10 cellular contexts compared by ENCODE assay signal in genomic region chr12:6363010-6363329, GRCh38. TPM values are rescaled to one million over a fixed set of nuclear protein-coding genes. Genes with fewer than 3 reads are reported as not detected.
DNase-seq lines count a peak whose midpoint lies in the region; ATAC-seq and TF ChIP-seq lines count a peak whose summit lies in the region.
"Had no signal": no experiment of that assay in that cellular context is flagged by ENCODE, and none has a peak within 500 bp of the region (broad histone marks: within the 10 kb centered on the region; RNA-seq: fewer than 3 reads in every experiment).

No MANE protein-coding gene starts in this region.

- no peaks in the 10 kb centered on the region for H3K9me3 ChIP-seq in mesenchymal stem cell (ENCODE audit: control insufficient read depth, low read length)
- no peaks in the 10 kb centered on the region for H3K9me3 ChIP-seq in tibial nerve
- no peaks in the 10 kb centered on the region for H3K9me3 ChIP-seq in WERI-Rb-1 (ENCODE audit: severe bottlenecking)

- peaks cover 20% of the 10 kb centered on the region for H3K4me1 ChIP-seq in mesenchymal stem cell (ENCODE audit: control insufficient read depth, insufficient read depth, low read depth, low read length)
- H3K4me1 ChIP-seq in tibial nerve: peaks cover 0 to 40% (median 8%) of the 10 kb centered on the region in 4 donors

- 8 to 15% (median 13%) methylated on average over 4 of the region's 4 CpGs for WGBS in adipose tissue, 3 donors
- 25% methylated on average over 4 of the region's 4 CpGs for WGBS in mesenchymal stem cell
- WGBS in tibial nerve, 2 donors: 11 to 12% methylated on average over 4 of the region's 4 CpGs

- no peak overlapping the region for H2AFZ ChIP-seq in mesenchymal stem cell (ENCODE audit: low read depth, low read length)

- no peak for TF ChIP-seq EP300 in tibial nerve (IDR thresholded peaks at IDR 0.05)

- H3K4me3 Mint-ChIP-seq in activated naive CD8-positive, alpha-beta T cell: peak overlapping the region; percentile 85
- H3K4me3 Mint-ChIP-seq in activated naive CD8-positive, alpha-beta T cell treated with anti-CD3 and anti-CD28 coated beads, Interleukin-2, amount 50 U/mL, for 24 hours: no peak overlapping the region

- no peak overlapping the region for H2BK12ac ChIP-seq in mesenchymal stem cell (ENCODE audit: low read length in 2 of 2)

- no peak overlapping the region for H3K27ac Mint-ChIP-seq in activated naive CD8-positive, alpha-beta T cell
- no peak overlapping the region for H3K27ac Mint-ChIP-seq in activated naive CD8-positive, alpha-beta T cell treated with anti-CD3 and anti-CD28 coated beads, Interleukin-2, amount 50 U/mL, for 24 hours
- H3K27ac Mint-ChIP-seq: T-helper 2 cell treated with Interferon-gamma antibody and Interleukin-4, amounts not matched to agents 5 μg/mL and 100 μg/mL, for 36 hours had no signal

- no peak for TF ChIP-seq POLR2A in tibial nerve (IDR thresholded peaks at IDR 0.05)

- no peak overlapping the region for H3K18ac ChIP-seq in mesenchymal stem cell (ENCODE audit: low read depth in 1 of 2, low read length in 2 of 2)

- no peaks in the 10 kb centered on the region for H3K79me1 ChIP-seq in mesenchymal stem cell (replicated peaks; ENCODE audit: low read length, poor library complexity, severe bottlenecking)

- H2BK15ac ChIP-seq in mesenchymal stem cell (ENCODE audit: low read depth, poor library complexity, severe bottlenecking): no peak overlapping the region

- peaks cover 30% of the 10 kb centered on the region for H3K4me1 Mint-ChIP-seq in activated naive CD8-positive, alpha-beta T cell (ENCODE audit: low read depth)
- H3K4me1 Mint-ChIP-seq in activated naive CD8-positive, alpha-beta T cell treated with anti-CD3 and anti-CD28 coated beads, Interleukin-2, amount 50 U/mL, for 24 hours: peaks cover 34% of the 10 kb centered on the region

- peak overlapping the region; percentile 77 for H3K9ac ChIP-seq in mesenchymal stem cell (ENCODE audit: low read length)

- H3K27me3 ChIP-seq in mesenchymal stem cell (ENCODE audit: control insufficient read depth in 1 of 2, insufficient read depth in 1 of 2, low read length in 2 of 2): no peaks in the 10 kb centered on the region
- no peaks in the 10 kb centered on the region for H3K27me3 ChIP-seq in tibial nerve
- no peaks in the 10 kb centered on the region for H3K27me3 ChIP-seq in WERI-Rb-1 (ENCODE audit: insufficient read depth, low read depth, severe bottlenecking)

- H3K36me3 ChIP-seq in mesenchymal stem cell (ENCODE audit: control insufficient read depth in 1 of 2, insufficient read depth in 2 of 2, low read depth in 1 of 2, low read length in 2 of 2) (no peaks in the 10 kb centered on the region), tibial nerve (no peaks in the 10 kb centered on the region), WERI-Rb-1 (no peaks in the 10 kb centered on the region)

- DNase-seq in activated naive CD8-positive, alpha-beta T cell treated with anti-CD3 and anti-CD28 coated beads, Interleukin-2, amount 50 U/mL, for 24 hours: no peak
- DNase-seq in mesenchymal stem cell: no peak
- DNase-seq in tibial nerve (ENCODE audit: low spot score in 2 of 2): no peak
- DNase-seq in WERI-Rb-1: no peak
- no peak for DNase-seq in GM19240 (ENCODE audit: insufficient read length, low spot score)
- DNase-seq in activated CD4-positive, CD25-positive, alpha-beta regulatory T cell (lab: John Stamatoyannopoulos, UW): no peak
- DNase-seq: NCI-H1105 had no signal

- H2BK5ac ChIP-seq in mesenchymal stem cell (ENCODE audit: low read depth, low read length, poor library complexity, severe bottlenecking): no peak overlapping the region

- TF ChIP-seq CTCF in tibial nerve (IDR thresholded peaks at IDR 0.05) (no peak), WERI-Rb-1 (IDR thresholded peaks at IDR 0.05; ENCODE audit: low read depth, low read length) (no peak)

- H3K23ac ChIP-seq in mesenchymal stem cell (ENCODE audit: low read length in 2 of 2): no peak overlapping the region

- H3K9me3 Mint-ChIP-seq in activated naive CD8-positive, alpha-beta T cell (ENCODE audit: low read depth): no peaks in the 10 kb centered on the region
- H3K9me3 Mint-ChIP-seq in activated naive CD8-positive, alpha-beta T cell treated with anti-CD3 and anti-CD28 coated beads, Interleukin-2, amount 50 U/mL, for 24 hours: no peaks in the 10 kb centered on the region
- H3K9me3 Mint-ChIP-seq: T-helper 2 cell treated with Interferon-gamma antibody and Interleukin-4, amounts not matched to agents 5 μg/mL and 100 μg/mL, for 36 hours had no signal

- H2AK5ac ChIP-seq in mesenchymal stem cell (ENCODE audit: low read length, severe bottlenecking): no peak overlapping the region

- H4K91ac ChIP-seq in mesenchymal stem cell (ENCODE audit: low read length): no peak overlapping the region

- H3K4ac ChIP-seq in mesenchymal stem cell (ENCODE audit: low read depth in 1 of 2, low read length in 2 of 2): no peak overlapping the region

- H3K14ac ChIP-seq in mesenchymal stem cell (ENCODE audit: low read length in 2 of 2): no peak overlapping the region

- H3K27me3 Mint-ChIP-seq in activated naive CD8-positive, alpha-beta T cell: no peaks in the 10 kb centered on the region
- no peaks in the 10 kb centered on the region for H3K27me3 Mint-ChIP-seq in activated naive CD8-positive, alpha-beta T cell treated with anti-CD3 and anti-CD28 coated beads, Interleukin-2, amount 50 U/mL, for 24 hours

- no peak for ATAC-seq in activated naive CD8-positive, alpha-beta T cell treated with anti-CD3 and anti-CD28 coated beads, Interleukin-2, amount 50 U/mL, for 24 hours

- no peak overlapping the region for H2BK120ac ChIP-seq in mesenchymal stem cell (ENCODE audit: low read depth, low read length)

- no peak overlapping the region for H4K8ac ChIP-seq in mesenchymal stem cell (ENCODE audit: low read length)

- H3K4me3 ChIP-seq in mesenchymal stem cell (ENCODE audit: insufficient read depth in 1 of 2, low read depth in 1 of 2, low read length in 2 of 2): peak overlapping the region in 1 of 2 experiments; percentile 92
- peak overlapping the region in 3 of 4 donors; percentile 44 to 72 (median 56) for H3K4me3 ChIP-seq in tibial nerve
- H3K4me3 ChIP-seq in WERI-Rb-1 (ENCODE audit: low read depth, low read length): no peak overlapping the region

- peak overlapping the region; percentile 55 for H3K4me2 ChIP-seq in mesenchymal stem cell (ENCODE audit: low read length, poor library complexity, severe bottlenecking)

- peak overlapping the region; percentile 87 for H3K27ac ChIP-seq in adipose tissue (ENCODE audit: low read depth, low read length)
- H3K27ac ChIP-seq in mesenchymal stem cell (ENCODE audit: low read length, poor library complexity, severe bottlenecking): no peak overlapping the region
- H3K27ac ChIP-seq in tibial nerve: peak overlapping the region; percentile 72 to 95 (median 90)
- no peak overlapping the region for H3K27ac ChIP-seq in WERI-Rb-1

- no peaks in the 10 kb centered on the region for H3K36me3 Mint-ChIP-seq in activated naive CD8-positive, alpha-beta T cell
- H3K36me3 Mint-ChIP-seq in activated naive CD8-positive, alpha-beta T cell treated with anti-CD3 and anti-CD28 coated beads, Interleukin-2, amount 50 U/mL, for 24 hours (ENCODE audit: low read depth): no peaks in the 10 kb centered on the region

RNA-seq across cellular contexts. Expression of gene SCNN1A, which starts 12.4 kb away (rescaled TPM):
- 10 to 100 TPM in 1 of 3 donors, 1 to 10 TPM in 2; 1.0 to 17.0 (median 5.0) TPM for polyA plus RNA-seq in adipose tissue
- 1.7 TPM for polyA plus RNA-seq in mesenchymal stem cell (2013, experiment 1 of 2)
- 1.3 TPM for polyA plus RNA-seq in mesenchymal stem cell (2013, experiment 2 of 2)
- 10 to 100 TPM; 15.9 to 46.5 (median 18.8) TPM for total RNA-seq in tibial nerve

RNA-seq across cellular contexts. Expression of gene LTBR, which starts 21.0 kb away (rescaled TPM):
- polyA plus RNA-seq in adipose tissue: 100 to 1,000 TPM in 1 of 3 donors, 10 to 100 TPM in 2; 53.4 to 132 (median 60.0) TPM
- 262 TPM for polyA plus RNA-seq in mesenchymal stem cell (2013, experiment 1 of 2)
- 265 TPM for polyA plus RNA-seq in mesenchymal stem cell (2013, experiment 2 of 2)
- total RNA-seq in tibial nerve: 100 to 1,000 TPM; 119 to 234 (median 151) TPM

RNA-seq across cellular contexts. Expression of gene TNFRSF1A, which starts 21.1 kb away (rescaled TPM):
- 100 to 1,000 TPM in 1 of 3 donors, 10 to 100 TPM in 2; 46.8 to 238 (median 68.9) TPM for polyA plus RNA-seq in adipose tissue
- polyA plus RNA-seq in mesenchymal stem cell (2013, experiment 1 of 2): 307 TPM
- polyA plus RNA-seq in mesenchymal stem cell (2013, experiment 2 of 2): 298 TPM
- 100 to 1,000 TPM; 196 to 437 (median 306) TPM for total RNA-seq in tibial nerve

RNA-seq across cellular contexts. Expression of gene PLEKHG6, which starts 52.5 kb away (rescaled TPM):
- polyA plus RNA-seq in adipose tissue: 100 to 1,000 TPM in 1 of 3 donors, 1 to 10 TPM in 2; 8.7 to 117 (median 9.8) TPM
- polyA plus RNA-seq in mesenchymal stem cell (2013, experiment 1 of 2): 0.15 TPM
- 0.23 TPM for polyA plus RNA-seq in mesenchymal stem cell (2013, experiment 2 of 2)
- 10 to 100 TPM in 1 of 4 donors, 1 to 10 TPM in 2, not detected in 1; 2.9 to 15.3 (median 7.6) TPM for total RNA-seq in tibial nerve

Comparison
In these comparisons a context has a peak if more than half of its experiments do, and no peak if none do; other contexts are left out.
1. H3K27ac ChIP-seq: peak in adipose tissue (single experiment) and tibial nerve (4 of 4); none in mesenchymal stem cell (single experiment) and WERI-Rb-1 (single experiment).